In genomic region chr17:51275381-51275780, GRCh38 we compare ENCODE assay signal across 16 cellular contexts. TPM values are rescaled to one million over a fixed set of nuclear protein-coding genes. Genes with fewer than 3 reads are reported as not detected.
DNase-seq lines count a peak whose midpoint lies in the region; ATAC-seq and TF ChIP-seq lines count a peak whose summit lies in the region.
"Had no signal": no experiment of that assay in that cellular context is flagged by ENCODE, and none has a peak within 500 bp of the region (broad histone marks: within the 10 kb centered on the region; RNA-seq: fewer than 3 reads in every experiment).

No MANE protein-coding gene starts in this region.

- peak overlapping the region; percentile 4 for H3K9ac ChIP-seq in mesenchymal stem cell (ENCODE audit: low read length)
- H3K9ac ChIP-seq: BLaER1 treated with 17β-estradiol and CSF1 and Interleukin-3, amounts not matched to agents 10 nM and 100 nM; neural progenitor cell had no signal

- H3K14ac ChIP-seq in mesenchymal stem cell (ENCODE audit: low read length in 2 of 2): no peak overlapping the region

- DNase-seq in AG09319 (ENCODE audit: extremely low read depth, low read depth) (peak; percentile 61), astrocyte of the cerebellum (ENCODE audit: low read depth) (peak; percentile 57), mesenchymal stem cell (no peak), DMS79 (lab: John Stamatoyannopoulos, UW) (no peak), posterior vena cava (ENCODE audit: low spot score) (no peak)
- DNase-seq: activated CD4-positive, alpha-beta memory T cell treated with anti-CD3 and anti-CD28 coated beads for 36 hours; adrenal gland; NCI-H1092 treated with DMSO at 0.1 percent for 48 hours; stimulated activated CD4-positive, alpha-beta T cell treated with anti-CD3 and anti-CD28 coated beads, Interleukin-1b, Interleukin-23, amount 100 ng/mL, for 48 hours had no signal

- no peak overlapping the region for H2BK120ac ChIP-seq in mesenchymal stem cell (ENCODE audit: low read depth, low read length)

- ATAC-seq in esophagus mucosa (no peak), HG03342 (IDR thresholded peaks at IDR 0.05; ENCODE audit: unreplicated experiment) (no peak)
- ATAC-seq: Panc1 had no signal

- H3K4me3 ChIP-seq in HEK293 (ENCODE audit: low read depth, low read length) (no peak overlapping the region), astrocyte of the cerebellum (ENCODE audit: low read depth, low read length) (no peak overlapping the region), mesenchymal stem cell (ENCODE audit: insufficient read depth in 1 of 2, low read depth in 1 of 2, low read length in 2 of 2) (no peak overlapping the region)
- H3K4me3 ChIP-seq: adrenal gland; BLaER1 treated with 17β-estradiol and CSF1 and Interleukin-3, amounts not matched to agents 10 nM and 100 nM; neural progenitor cell; right atrium auricular region had no signal

- H3K23ac ChIP-seq in mesenchymal stem cell (ENCODE audit: low read length in 2 of 2): no peak overlapping the region

- TF ChIP-seq CTCF in AG09319 (IDR thresholded peaks at IDR 0.05; ENCODE audit: low read depth, low read length): no peak
- no peak for TF ChIP-seq CTCF in HEK293 (tag by site-specific recombination; IDR thresholded peaks at IDR 0.05)
- TF ChIP-seq CTCF in astrocyte of the cerebellum (IDR thresholded peaks at IDR 0.05; ENCODE audit: low read depth, low read length, missing control alignments): no peak

- in situ Hi-C loops in astrocyte of the cerebellum (cut with HindIII; ENCODE audit: low sequenced_read_pairs): no loop called here

- no peak overlapping the region for H2AFZ ChIP-seq in mesenchymal stem cell (ENCODE audit: low read depth, low read length)
- H2AFZ ChIP-seq: neural progenitor cell had no signal

- no peak overlapping the region for H3K4ac ChIP-seq in mesenchymal stem cell (ENCODE audit: low read depth in 1 of 2, low read length in 2 of 2)

- peaks cover 21% of the 10 kb centered on the region for H3K79me1 ChIP-seq in mesenchymal stem cell (replicated peaks; ENCODE audit: low read length, poor library complexity, severe bottlenecking)

- WGBS in mesenchymal stem cell: no CpG with 5 or more reads among the region's 1 CpG

- H2BK15ac ChIP-seq in mesenchymal stem cell (ENCODE audit: low read depth, poor library complexity, severe bottlenecking): no peak overlapping the region

- CTCF ChIA-PET in HEK293 (lab: Yijun Ruan, JAX): no interaction called here

- no peaks in the 10 kb centered on the region for H3K9me3 ChIP-seq in HEK293 (ENCODE audit: control insufficient read depth, insufficient read depth, low read depth, low read length)
- no peaks in the 10 kb centered on the region for H3K9me3 ChIP-seq in mesenchymal stem cell (ENCODE audit: control insufficient read depth, low read length)
- H3K9me3 ChIP-seq: adrenal gland; BLaER1 treated with 17β-estradiol and CSF1 and Interleukin-3, amounts not matched to agents 10 nM and 100 nM; right atrium auricular region had no signal

- H3K4me1 ChIP-seq in HEK293 (ENCODE audit: control insufficient read depth, insufficient read depth, low read length) (no peaks in the 10 kb centered on the region), mesenchymal stem cell (ENCODE audit: control insufficient read depth, insufficient read depth, low read depth, low read length) (no peaks in the 10 kb centered on the region)
- H3K4me1 ChIP-seq: adrenal gland, neural progenitor cell had no signal

- H3K18ac ChIP-seq in mesenchymal stem cell (ENCODE audit: low read depth in 1 of 2, low read length in 2 of 2): no peak overlapping the region

- POLR2A ChIA-PET in HEK293 (lab: Yijun Ruan, JAX): no interaction called here

- H3K36me3 ChIP-seq in HEK293 (ENCODE audit: control insufficient read depth in 2 of 2, insufficient read depth in 1 of 2, low read length in 2 of 2) (peaks cover 79 to 96% of the 10 kb centered on the region in 2 experiments), mesenchymal stem cell (ENCODE audit: control insufficient read depth in 1 of 2, insufficient read depth in 2 of 2, low read depth in 1 of 2, low read length in 2 of 2) (peaks cover 15 to 81% of the 10 kb centered on the region in 2 experiments)

- H4K91ac ChIP-seq in mesenchymal stem cell (ENCODE audit: low read length): no peak overlapping the region

- H2AK5ac ChIP-seq in mesenchymal stem cell (ENCODE audit: low read length, severe bottlenecking): no peak overlapping the region

- no peak overlapping the region for H2BK5ac ChIP-seq in mesenchymal stem cell (ENCODE audit: low read depth, low read length, poor library complexity, severe bottlenecking)

- H3K4me2 ChIP-seq in mesenchymal stem cell (ENCODE audit: low read length, poor library complexity, severe bottlenecking): no peak overlapping the region
- H3K4me2 ChIP-seq: BLaER1 treated with 17β-estradiol and CSF1 and Interleukin-3, amounts not matched to agents 10 nM and 100 nM; neural progenitor cell had no signal

- H2BK12ac ChIP-seq in mesenchymal stem cell (ENCODE audit: low read length in 2 of 2): no peak overlapping the region

- H3K27me3 ChIP-seq in mesenchymal stem cell (ENCODE audit: control insufficient read depth in 1 of 2, insufficient read depth in 1 of 2, low read length in 2 of 2): no peaks in the 10 kb centered on the region
- H3K27me3 ChIP-seq: adrenal gland; BLaER1 treated with 17β-estradiol and CSF1 and Interleukin-3, amounts not matched to agents 10 nM and 100 nM; neural progenitor cell; right atrium auricular region had no signal

- intact Hi-C loops in posterior vena cava (cut with DNase I): no loop called here

- no peak overlapping the region for H4K8ac ChIP-seq in mesenchymal stem cell (ENCODE audit: low read length)

- H3K27ac ChIP-seq in HEK293 (ENCODE audit: extremely low read depth, low read depth, low read length) (no peak overlapping the region), mesenchymal stem cell (ENCODE audit: low read length, poor library complexity, severe bottlenecking) (no peak overlapping the region)
- H3K27ac ChIP-seq: adrenal gland; BLaER1 treated with 17β-estradiol and CSF1 and Interleukin-3, amounts not matched to agents 10 nM and 100 nM; neural progenitor cell; right atrium auricular region had no signal

TF ChIP-seq in HEK293, 187 proteins besides CTCF, POLR2A, EP300 and RAD21:
- TF ChIP-seq SCRT2 (tag by site-specific recombination; IDR thresholded peaks at IDR 0.05): no peak
- no peak for TF ChIP-seq ZBTB48 (tag by site-specific recombination; IDR thresholded peaks at IDR 0.05)
- TF ChIP-seq PRDM1 (tag by site-specific recombination; IDR thresholded peaks at IDR 0.05): peak; percentile 50
- no peak for TF ChIP-seq ZBTB7A (tag by site-specific recombination; IDR thresholded peaks at IDR 0.05; ENCODE audit: low read depth)

RNA-seq across cellular contexts. Expression of gene UTP18, which starts 15.0 kb away (rescaled TPM):
- 24.1 TPM for polyA plus RNA-seq in mesenchymal stem cell (2013, experiment 1 of 2)
- polyA plus RNA-seq in mesenchymal stem cell (2013, experiment 2 of 2): 26.2 TPM
- total RNA-seq in posterior vena cava (10 to 100 TPM; 19.3 to 21.7 TPM), esophagus mucosa (27.4 TPM)

RNA-seq across cellular contexts. Expression of gene MBTD1, which starts 15.5 kb away (rescaled TPM):
- 4.5 TPM for polyA plus RNA-seq in mesenchymal stem cell (2013, experiment 1 of 2)
- polyA plus RNA-seq in mesenchymal stem cell (2013, experiment 2 of 2): 4.6 TPM
- total RNA-seq in posterior vena cava: 1 to 10 TPM; 8.8 to 9.9 TPM
- total RNA-seq in esophagus mucosa: 8.2 TPM

Comparison
In these comparisons a context has a peak if more than half of its experiments do, and no peak if none do; other contexts are left out.
1. DNase-seq: peak in AG09319 (single experiment) and astrocyte of the cerebellum (single experiment); none in mesenchymal stem cell (single experiment), DMS79 (single experiment) and posterior vena cava (single experiment).